ENCODE assay signal across 8 cellular contexts in the genomic region with DNA sequence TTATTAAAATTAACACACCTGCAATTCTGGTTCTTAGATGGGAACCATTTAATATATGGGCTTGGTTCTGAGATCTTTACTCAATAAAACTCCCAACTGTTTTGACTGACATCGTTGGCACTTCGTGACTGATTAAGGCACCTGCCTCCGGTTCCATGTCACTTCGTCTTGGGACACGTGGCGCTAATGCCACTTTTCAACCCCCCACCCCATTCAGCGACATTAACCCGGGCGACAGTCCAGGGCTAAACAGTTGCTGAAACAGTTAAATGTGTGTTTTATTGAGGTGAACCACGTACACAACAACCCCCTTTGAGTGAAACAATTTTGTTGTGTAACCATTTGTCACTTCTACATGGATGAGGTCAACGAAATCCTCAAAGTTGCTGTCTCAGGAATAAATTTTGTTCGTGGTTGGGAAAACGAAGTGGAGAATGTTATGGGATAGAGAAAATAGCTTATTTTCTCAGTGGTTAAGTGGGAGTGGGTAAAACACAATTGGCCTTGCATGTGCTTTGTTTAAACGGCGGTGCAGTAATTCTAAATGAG. TPM values are rescaled to one million over a fixed set of nuclear protein-coding genes. Genes with fewer than 3 reads are reported as not detected.
DNase-seq lines count a peak whose midpoint lies in the region; ATAC-seq and TF ChIP-seq lines count a peak whose summit lies in the region.

No MANE protein-coding gene starts in this region.

- peak overlapping the region; percentile 94 to 100 (median 99) for H3K27ac ChIP-seq in heart right ventricle
- H3K27ac ChIP-seq in uterus, result peak overlapping the region; percentile 100

- H3K4me3 ChIP-seq in heart right ventricle (peak overlapping the region; percentile 32 to 89 (median 70)), astrocyte of the cerebellum (ENCODE audit: low read depth, low read length) (peak overlapping the region; percentile 61), uterus (peak overlapping the region; percentile 41 to 80)

- in situ Hi-C loops in astrocyte of the cerebellum (cut with HindIII; ENCODE audit: low sequenced_read_pairs), result no loop called here
- in situ Hi-C loops in KBM-7 (cut with MboI; ENCODE audit: low pct_unique_long_range_greater_than_20kb, low sequenced_read_pairs), result no loop called here

- 51 to 56% methylated on average over 15 of the region's 15 CpGs for WGBS in heart right ventricle, 2 donors

- no peaks in the 10 kb centered on the region for H3K36me3 ChIP-seq in heart right ventricle
- H3K36me3 ChIP-seq in uterus, result no peaks in the 10 kb centered on the region

- no peak for TF ChIP-seq CTCF in heart right ventricle (IDR thresholded peaks at IDR 0.05)
- TF ChIP-seq CTCF in astrocyte of the cerebellum (IDR thresholded peaks at IDR 0.05; ENCODE audit: low read depth, low read length, missing control alignments), result no peak
- TF ChIP-seq CTCF in uterus (IDR thresholded peaks at IDR 0.05), result no peak

- intact Hi-C loops in heart right ventricle (cut with DNase I) (loop anchor here in 7 of 10 donors (5.0 to 10.0 kb wide), 7 partner anchors 52 to 388 kb away; partner anchors contain the start of gene SCAF11 (in 3 of the 7)), left ventricle myocardium superior (cut with micrococcal nuclease) (loop anchor here (10.0 kb wide), 2 partner anchors 82 to 172 kb away; no protein-coding TSS in a partner anchor), uterus (cut with DNase I; ENCODE audit: low total_unique reads) (no loop called here)

- DNase-seq in heart right ventricle (no peak), left ventricle myocardium superior (no peak), astrocyte of the cerebellum (ENCODE audit: low read depth) (no peak), medulla oblongata (ENCODE audit: extremely low spot score) (peak; percentile 43), uterus (peak in 1 of 2 donors; percentile 47), cerebellum (ENCODE audit: low spot score) (no peak), RPMI8226 (no peak), KBM-7 (no peak)

- TF ChIP-seq POLR2A in uterus (IDR thresholded peaks at IDR 0.05), result no peak

- peaks cover 0 to 50% (median 40%) of the 10 kb centered on the region in 9 donors for H3K4me1 ChIP-seq in heart right ventricle
- peaks cover 0 to 20% of the 10 kb centered on the region in 2 donors for H3K4me1 ChIP-seq in uterus

- ATAC-seq in heart right ventricle (no peak), left ventricle myocardium superior (no peak)

- no peaks in the 10 kb centered on the region for H3K27me3 ChIP-seq in heart right ventricle
- no peaks in the 10 kb centered on the region for H3K27me3 ChIP-seq in uterus

- H3K9me3 ChIP-seq in heart right ventricle (peaks cover 0 to 6% (median 0%) of the 10 kb centered on the region in 11 donors), uterus (no peaks in the 10 kb centered on the region)

RNA-seq across cellular contexts. Expression of gene SLC38A2, which starts 9.9 kb away (rescaled TPM):
- total RNA-seq in heart right ventricle (100 to 1,000 TPM in 8 of 10 donors, 10 to 100 TPM in 2; 82.1 to 203 (median 110) TPM), left ventricle myocardium superior (165 TPM), uterus (100 to 1,000 TPM; 234 to 487 (median 372) TPM), cerebellum (201 TPM)
- 10 to 100 TPM; 65.3 to 90.0 TPM for polyA plus RNA-seq in heart right ventricle
